ENCODE assay signal across 29 cellular contexts in the genomic region with DNA sequence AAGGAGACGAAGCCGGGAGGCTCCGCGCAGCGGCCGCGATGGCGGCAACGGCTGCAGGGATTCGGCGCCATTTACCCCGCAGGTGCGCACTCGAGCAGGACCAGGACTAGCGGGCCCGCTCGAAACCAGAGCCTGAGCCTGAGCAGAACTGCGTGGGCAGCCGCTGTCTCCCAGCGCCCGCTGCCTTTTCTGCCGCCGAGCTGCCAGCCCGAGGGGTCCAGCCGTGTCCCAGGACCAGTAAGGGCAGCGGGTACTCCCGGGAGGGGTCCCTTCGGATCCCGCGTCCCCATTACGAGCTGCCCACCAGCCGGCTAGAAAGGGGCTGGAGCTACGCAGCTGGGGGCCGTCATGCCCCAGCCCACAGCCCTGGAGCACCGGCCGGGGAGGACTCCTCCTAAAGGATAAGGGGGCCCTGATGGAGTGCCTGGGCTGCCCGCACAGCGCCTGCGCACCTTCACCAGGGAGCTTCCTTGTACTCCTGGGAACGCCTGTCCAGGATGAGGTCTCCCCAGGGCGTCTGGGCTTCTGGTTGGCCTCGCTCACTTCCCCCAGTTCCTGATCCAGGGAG. TPM values are rescaled to one million over a fixed set of nuclear protein-coding genes. Genes with fewer than 3 reads are reported as not detected.
DNase-seq lines count a peak whose midpoint lies in the region; ATAC-seq and TF ChIP-seq lines count a peak whose summit lies in the region.
"Had no signal": no experiment of that assay in that cellular context is flagged by ENCODE, and none has a peak within 500 bp of the region (broad histone marks: within the 10 kb centered on the region; RNA-seq: fewer than 3 reads in every experiment).

No MANE protein-coding gene starts in this region.

- H3K4me1 ChIP-seq in iPS-15b (ENCODE audit: control insufficient read depth, insufficient read depth, low read length) = peaks cover 4% of the 10 kb centered on the region
- peaks cover 8% of the 10 kb centered on the region for H3K4me1 ChIP-seq in neural progenitor cell

- no peak overlapping the region for H3K4me3 Mint-ChIP-seq in neural progenitor cell
- H3K4me3 Mint-ChIP-seq: activated CD4-positive, alpha-beta memory T cell treated with anti-CD3 and anti-CD28 coated beads for 36 hours; activated naive CD8-positive, alpha-beta T cell treated with anti-CD3 and anti-CD28 coated beads, Interleukin-2, amount 50 U/mL, for 24 hours; B cell; effector memory CD8-positive, alpha-beta T cell had no signal

- H3K27ac Mint-ChIP-seq in neural progenitor cell = no peak overlapping the region
- H3K27ac Mint-ChIP-seq: activated CD4-positive, alpha-beta memory T cell treated with anti-CD3 and anti-CD28 coated beads for 36 hours; activated naive CD8-positive, alpha-beta T cell treated with anti-CD3 and anti-CD28 coated beads, Interleukin-2, amount 50 U/mL, for 24 hours; B cell; brain; effector memory CD8-positive, alpha-beta T cell had no signal

- peaks cover 7% of the 10 kb centered on the region for H3F3A ChIP-seq in neural progenitor cell (ENCODE audit: low read depth)

- H3K4me3 ChIP-seq in iPS-15b (ENCODE audit: low read depth, low read length) (peak overlapping the region; percentile 53), neural progenitor cell (peak overlapping the region; percentile 41), foreskin fibroblast (ENCODE audit: low read depth in 1 of 2, low read length in 2 of 2) (no peak overlapping the region)

- no peaks in the 10 kb centered on the region for H3K79me2 ChIP-seq in neural progenitor cell (ENCODE audit: low read depth)

- H3K36me3 Mint-ChIP-seq in neural progenitor cell = no peaks in the 10 kb centered on the region
- H3K36me3 Mint-ChIP-seq: activated CD4-positive, alpha-beta memory T cell treated with anti-CD3 and anti-CD28 coated beads for 36 hours; brain had no signal

- H3K36me3 ChIP-seq in iPS-15b (ENCODE audit: control insufficient read depth, insufficient read depth, low read length) = no peaks in the 10 kb centered on the region
- H3K36me3 ChIP-seq in neural progenitor cell = no peaks in the 10 kb centered on the region
- H3K36me3 ChIP-seq: esophagus muscularis mucosa, gastroesophageal sphincter had no signal

- H2AFZ ChIP-seq in neural progenitor cell (replicated peaks) = no peak overlapping the region

- no peaks in the 10 kb centered on the region for H4K20me1 ChIP-seq in neural progenitor cell (ENCODE audit: low read depth)

- ATAC-seq in GM19324 (IDR thresholded peaks at IDR 0.05; ENCODE audit: low FRiP score, unreplicated experiment) = no peak
- ATAC-seq: activated naive CD8-positive, alpha-beta T cell treated with anti-CD3 and anti-CD28 coated beads, Interleukin-2, amount 50 U/mL, for 24 hours; effector memory CD8-positive, alpha-beta T cell; gastroesophageal sphincter; left colon; stimulated activated naive CD8-positive, alpha-beta T cell treated with anti-CD3 and anti-CD28 coated beads, Interleukin-15, Interleukin-2, amounts not matched to agents 100 U/mL and 50 U/mL, for 24 hours had no signal

- peaks cover 13% of the 10 kb centered on the region for H3K27me3 ChIP-seq in iPS-15b (ENCODE audit: control insufficient read depth, insufficient read depth, low read length)
- peaks cover 75% of the 10 kb centered on the region for H3K27me3 ChIP-seq in neural progenitor cell

- peaks cover 3% of the 10 kb centered on the region for H3K9me3 Mint-ChIP-seq in neural progenitor cell
- H3K9me3 Mint-ChIP-seq: activated CD4-positive, alpha-beta memory T cell treated with anti-CD3 and anti-CD28 coated beads for 36 hours; activated naive CD8-positive, alpha-beta T cell treated with anti-CD3 and anti-CD28 coated beads, Interleukin-2, amount 50 U/mL, for 24 hours; effector memory CD8-positive, alpha-beta T cell had no signal

- peaks cover 8% of the 10 kb centered on the region for H3K4me1 Mint-ChIP-seq in neural progenitor cell
- H3K4me1 Mint-ChIP-seq: activated naive CD8-positive, alpha-beta T cell treated with anti-CD3 and anti-CD28 coated beads, Interleukin-2, amount 50 U/mL, for 24 hours had no signal

- H3K27ac ChIP-seq in neural progenitor cell = no peak overlapping the region
- H3K27ac ChIP-seq: 22Rv1, esophagus muscularis mucosa, gastroesophageal sphincter, RWPE1 had no signal

- H3K9ac ChIP-seq in iPS-15b (ENCODE audit: low read depth, low read length) (no peak overlapping the region), neural progenitor cell (no peak overlapping the region)

- no peak for TF ChIP-seq CTCF in neural progenitor cell (IDR thresholded peaks at IDR 0.05)
- no peak for TF ChIP-seq CTCF in foreskin fibroblast (IDR thresholded peaks at IDR 0.05; ENCODE audit: low read depth, low read length)

- peak overlapping the region; percentile 39 for H3K4me2 ChIP-seq in neural progenitor cell

- H3K27me3 Mint-ChIP-seq in neural progenitor cell (ENCODE audit: insufficient read depth, low read depth) = peaks cover 64% of the 10 kb centered on the region

- no peaks in the 10 kb centered on the region for H3K9me3 ChIP-seq in iPS-15b (ENCODE audit: control insufficient read depth, insufficient read depth, low read length)
- H3K9me3 ChIP-seq in neural progenitor cell (ENCODE audit: low read depth) = no peaks in the 10 kb centered on the region
- H3K9me3 ChIP-seq: esophagus muscularis mucosa, gastroesophageal sphincter had no signal

- DNase-seq in DMS53 (lab: John Stamatoyannopoulos, UW) (peak; percentile 20), DMS53 treated with DMSO at 0.1 percent for 48 hours (lab: John Stamatoyannopoulos, UW; ENCODE audit: unreplicated experiment) (no peak), neural progenitor cell (ENCODE audit: low spot score) (no peak), SIG-M5 (lab: John Stamatoyannopoulos, UW) (no peak), NCI-H2196 treated with DMSO at 0.1 percent for 48 hours (lab: John Stamatoyannopoulos, UW; ENCODE audit: unreplicated experiment) (no peak), foreskin fibroblast (no peak)
- DNase-seq: activated CD4-positive, alpha-beta memory T cell treated with anti-CD3 and anti-CD28 coated beads for 36 hours; activated CD4-positive, CD25-positive, alpha-beta regulatory T cell; activated effector memory CD4-positive, alpha-beta T cell treated with Interleukin-2 at 50 U/mL for 16 hours; activated naive CD8-positive, alpha-beta T cell treated with anti-CD3 and anti-CD28 coated beads, Interleukin-2, amount 50 U/mL, for 24 hours; DMS79 treated with DMSO at 0.1 percent for 48 hours; effector memory CD8-positive, alpha-beta T cell; KBM-7; left colon; MM.1S; NCI-H1436; NCI-H526 treated with DMSO at 0.1 percent for 48 hours; stimulated activated CD4-positive, alpha-beta T cell treated with anti-CD3 and anti-CD28 coated beads, Interleukin-4, amount 100 ng/mL, for 24 hours; stimulated activated naive CD8-positive, alpha-beta T cell treated with anti-CD3 and anti-CD28 coated beads, Interleukin-15, Interleukin-2, amounts not matched to agents 100 U/mL and 50 U/mL, for 24 hours had no signal

RNA-seq across cellular contexts. Expression of a gene that starts 9.9 kb away (rescaled TPM):
- total RNA-seq in neural progenitor cell (ENCODE audit: low replicate concordance) = not detected in 2 replicates
- total RNA-seq: activated CD4-positive, alpha-beta memory T cell treated with anti-CD3 and anti-CD28 coated beads for 36 hours; B cell; gastroesophageal sphincter; mucosa of gallbladder had no signal

RNA-seq across cellular contexts. Expression of a gene that starts 18.2 kb away (rescaled TPM):
- not detected in 2 replicates for total RNA-seq in neural progenitor cell (ENCODE audit: low replicate concordance)
- total RNA-seq: activated CD4-positive, alpha-beta memory T cell treated with anti-CD3 and anti-CD28 coated beads for 36 hours; B cell; esophagus muscularis mucosa; gastroesophageal sphincter; H4; mucosa of gallbladder had no signal

Comparison
In these comparisons a context has a peak if more than half of its experiments do, and no peak if none do; other contexts are left out.
1. H3K4me3 ChIP-seq: peak in iPS-15b (single experiment) and neural progenitor cell (single experiment); none in foreskin fibroblast (0 of 2).